In genomic region chr11:108003623-108004022, GRCh38 we compare ENCODE assay signal across 20 cellular contexts. TPM values are rescaled to one million over a fixed set of nuclear protein-coding genes. Genes with fewer than 3 reads are reported as not detected.
DNase-seq lines count a peak whose midpoint lies in the region; ATAC-seq, FAIRE-seq and TF ChIP-seq lines count a peak whose summit lies in the region.
"Had no signal": no experiment of that assay in that cellular context is flagged by ENCODE, and none has a peak within 500 bp of the region (broad histone marks: within the 10 kb centered on the region; RNA-seq: fewer than 3 reads in every experiment).

No MANE protein-coding gene starts in this region.

- TF ChIP-seq EP300 in A549 (IDR thresholded peaks at IDR 0.05), result no peak

- H3K4me1 Mint-ChIP-seq in GM23338, result peaks cover 5% of the 10 kb centered on the region; the same call in 2 of the 3 replicates

- H3K4me2 ChIP-seq in A549, result no peak overlapping the region
- H3K4me2 ChIP-seq in GM23338, result no peak overlapping the region
- H3K4me2 ChIP-seq: BLaER1 had no signal

- no peaks in the 10 kb centered on the region for H3K36me3 Mint-ChIP-seq in GM23338 (ENCODE audit: low read depth)
- H3K36me3 Mint-ChIP-seq: CD4-positive, CD25-positive, alpha-beta regulatory T cell; CD8-positive, alpha-beta T cell had no signal

- POLR2A ChIA-PET in A549 (lab: Yijun Ruan, JAX), result no interaction called here

- H3K27me3 Mint-ChIP-seq in GM23338 (ENCODE audit: insufficient read depth, low read depth, poor library complexity), result peaks cover 7% of the 10 kb centered on the region
- H3K27me3 Mint-ChIP-seq: B cell had no signal

- H3K36me3 ChIP-seq in GM23338 (ENCODE audit: insufficient read depth), result no peaks in the 10 kb centered on the region
- H3K36me3 ChIP-seq: BLaER1 had no signal

- no peak for DNase-seq in A549 (ENCODE audit: low read depth in 1 of 2, low spot score in 1 of 2)
- DNase-seq in GM23338 (ENCODE audit: low spot score), result no peak
- no peak for DNase-seq in DMS79 treated with DMSO at 0.1 percent for 48 hours (lab: John Stamatoyannopoulos, UW)
- no peak for DNase-seq in stimulated activated naive CD8-positive, alpha-beta T cell treated with anti-CD3 and anti-CD28 coated beads, Interleukin-15, Interleukin-2, amounts not matched to agents 100 U/mL and 50 U/mL, for 24 hours
- DNase-seq in NOMO-1 treated with DMSO at 0.1 percent for 48 hours (lab: John Stamatoyannopoulos, UW; ENCODE audit: unreplicated experiment), result no peak
- DNase-seq: Caco-2; CD4-positive, CD25-positive, alpha-beta regulatory T cell; CD8-positive, alpha-beta T cell; DMS153; EL; GDM1; GM23248; H9; HFFc6 had no signal

- no peaks in the 10 kb centered on the region for H3F3A ChIP-seq in GM23338 (replicated peaks; ENCODE audit: low read depth)

- TF ChIP-seq CTCF in A549 (IDR thresholded peaks at IDR 0.05) (no peak), GM23338 (conservative IDR thresholded peaks at IDR 0.05; ENCODE audit: low read depth in 2 of 2) (no peak)

- H3K4me3 Mint-ChIP-seq in GM23338, result no peak overlapping the region
- H3K4me3 Mint-ChIP-seq: B cell; CD8-positive, alpha-beta T cell; H9; HFFc6 had no signal

- no peaks in the 10 kb centered on the region for H3K9me2 ChIP-seq in GM23338 (ENCODE audit: insufficient read depth)

- no peak overlapping the region for H2AFZ ChIP-seq in GM23338
- H2AFZ ChIP-seq: GM23248 had no signal

- CTCF ChIA-PET in A549 (lab: Yijun Ruan, JAX), result no interaction called here

- WGBS in A549 (ENCODE audit: missing lambda C conversion rate), result 97% methylated on average over 5 of the region's 5 CpGs

- no peaks in the 10 kb centered on the region; the same call in 2 of the 3 replicates for H3K9me3 Mint-ChIP-seq in GM23338
- H3K9me3 Mint-ChIP-seq: CD4-positive, CD25-positive, alpha-beta regulatory T cell; CD8-positive, alpha-beta T cell; H9; HFFc6 had no signal

- no peaks in the 10 kb centered on the region for H3K27me3 ChIP-seq in GM23338 (ENCODE audit: insufficient read depth)
- H3K27me3 ChIP-seq: BLaER1 had no signal

- no peak for ATAC-seq in A549
- ATAC-seq in GM23338, result no peak
- ATAC-seq in stimulated activated naive CD8-positive, alpha-beta T cell treated with anti-CD3 and anti-CD28 coated beads, Interleukin-15, Interleukin-2, amounts not matched to agents 100 U/mL and 50 U/mL, for 24 hours, result no peak
- ATAC-seq: CD8-positive, alpha-beta T cell; HCT116 had no signal

- H3K27ac Mint-ChIP-seq in GM23338, result no peak overlapping the region
- H3K27ac Mint-ChIP-seq: B cell; CD4-positive, CD25-positive, alpha-beta regulatory T cell; CD8-positive, alpha-beta T cell; H9; HFFc6 had no signal

- H4K20me1 ChIP-seq in GM23338 (replicated peaks; ENCODE audit: insufficient read depth), result no peaks in the 10 kb centered on the region
- H4K20me1 ChIP-seq: BLaER1 had no signal

- FAIRE-seq in A549 (lab: Jason Lieb, UNC), result no peak
- FAIRE-seq: GM12892 had no signal

- H3K4me3 ChIP-seq in A549 (no peak overlapping the region), GM23338 (no peak overlapping the region)
- H3K4me3 ChIP-seq: BLaER1, GM23248 had no signal

- no peak for TF ChIP-seq POLR2A in A549 (IDR thresholded peaks at IDR 0.05; ENCODE audit: low read length)

- no peaks in the 10 kb centered on the region for H3K79me2 ChIP-seq in GM23338 (replicated peaks; ENCODE audit: insufficient read depth)

- no peaks in the 10 kb centered on the region for H3K9me3 ChIP-seq in A549
- H3K9me3 ChIP-seq: BLaER1, Caco-2 had no signal

- H3K4me1 ChIP-seq in A549, result no peaks in the 10 kb centered on the region
- H3K4me1 ChIP-seq in GM23338 (ENCODE audit: insufficient read depth), result no peaks in the 10 kb centered on the region; the same call in 1 of the 2 replicates
- H3K4me1 ChIP-seq: Caco-2 had no signal

- no peak overlapping the region for H3K27ac ChIP-seq in A549
- H3K27ac ChIP-seq in GM23338 (ENCODE audit: low read depth), result no peak overlapping the region
- H3K27ac ChIP-seq: BLaER1, C4-2B, GM23248 had no signal

- no peak for TF ChIP-seq RAD21 in A549 (conservative IDR thresholded peaks at IDR 0.05 in 1 of 2, IDR thresholded peaks at IDR 0.05 in 1 of 2)

TF ChIP-seq in A549, 52 proteins besides CTCF, POLR2A, EP300 and RAD21 (continues in another document):
- TF ChIP-seq REST (IDR thresholded peaks at IDR 0.05), result peak; percentile 32; the same call in 1 of the 2 replicates

TF ChIP-seq in GM23338, 12 proteins besides CTCF, POLR2A, EP300 and RAD21:
- TF ChIP-seq EZH2 (IDR thresholded peaks at IDR 0.05; ENCODE audit: low read depth, unreplicated experiment) (no peak), REST (IDR thresholded peaks at IDR 0.05; ENCODE audit: unreplicated experiment) (peak; percentile 67)

TF ChIP-seq in PFSK-1, 5 proteins besides CTCF, POLR2A, EP300 and RAD21:
- TF ChIP-seq FOXP2 (optimal IDR thresholded peaks at IDR 0.05; ENCODE audit: borderline replicate concordance, extremely low read depth, extremely low read length, insufficient read depth), result no peak
- TF ChIP-seq POLR2AphosphoS5 (IDR thresholded peaks at IDR 0.05; ENCODE audit: low read depth, low read length), result no peak
- peak; percentile 51 to 87; a peak in 3 of 4 replicates for TF ChIP-seq REST (IDR thresholded peaks at IDR 0.05; ENCODE audit: insufficient read depth in 1 of 2, low read depth in 2 of 2, low read length in 2 of 2)
- no peak for TF ChIP-seq TAF1 (IDR thresholded peaks at IDR 0.05; ENCODE audit: borderline replicate concordance, insufficient read depth, low read length)
- TF ChIP-seq SIN3A (IDR thresholded peaks at IDR 0.05; ENCODE audit: borderline replicate concordance, insufficient read depth, low read length), result no peak
TF ChIP-seq in PFSK-1: peak in this region for 1.

RNA-seq across cellular contexts. Expression of gene CUL5, which starts 5.1 kb away (rescaled TPM):
- polyA plus RNA-seq in A549 (2011; rRNA removed) (14.4 and 24.3 TPM in 2 replicates), A549 (2017; fragmentation: RNase III; extraction: RNeasy Plus Mini Kit Qiagen cat#74134 plus additional on column Dnase treatment) (9.5 to 9.7 TPM (median 9.7 TPM) in 3 replicates), GM23338 (2016; fragmentation: Nextera tagmentation; extraction: Ambion mirVana) (31.5 and 40.9 TPM in 2 replicates)
- 5.9 and 6.3 TPM in 2 replicates for polyA plus RNA-seq in A549 (2012; cell fraction: cytosol; rRNA removed)
- 6.2 and 8.4 TPM in 2 replicates for polyA plus RNA-seq in A549 (2012; cell fraction: nucleus; rRNA removed)
- 18.8 and 26.9 TPM in 2 replicates for polyA minus RNA-seq in A549 (2011; rRNA and poly(A)+ RNA removed)
- total RNA-seq in GM23338 (2014; rRNA removed; shearing (Covaris generic)), result 23.2 and 26.0 TPM in 2 replicates
- 19.0 TPM for polyA plus RNA-seq in PFSK-1 (2012; ENCODE audit: insufficient read length, low read depth)
